34 cellular contexts compared by ENCODE assay signal in genomic region chrX:65273152-65273551, GRCh38.
"Had no signal": no experiment of that assay in that cellular context is flagged by ENCODE, and none has a peak within 500 bp of the region (broad histone marks: within the 10 kb centered on the region; RNA-seq: fewer than 3 reads in every experiment).

No MANE protein-coding gene starts in this region.

- H3K36me3 ChIP-seq: MG63 had no signal

- H3K4me3 ChIP-seq: MG63 had no signal

- H3K27me3 ChIP-seq: MG63 had no signal

- H3K9me3 ChIP-seq: MG63 had no signal

- DNase-seq: Karpas-422, Kasumi-1, MG63, MM.1S, MV-4-11, NCI-H1048, NCI-H1092, NCI-H1092 treated with DMSO at 0.1 percent for 48 hours, NCI-H1105, NCI-H1105 treated with DMSO at 0.1 percent for 48 hours, NCI-H1417, NCI-H1417 treated with DMSO at 0.1 percent for 48 hours, NCI-H1436, NCI-H1436 treated with DMSO at 0.1 percent for 48 hours, NCI-H146, NCI-H1694, NCI-H1694 treated with DMSO at 0.1 percent for 48 hours, NCI-H187, NCI-H187 treated with DMSO at 0.1 percent for 48 hours, NCI-H1930, NCI-H2029, NCI-H2029 treated with DMSO at 0.1 percent for 48 hours, NCI-H2081, NCI-H2081 treated with DMSO at 0.1 percent for 48 hours, NCI-H2107, NCI-H2171, NCI-H2171 treated with DMSO at 0.1 percent for 48 hours, NCI-H226, NCI-H345, NCI-H446, NCI-H446 treated with DMSO at 0.1 percent for 48 hours, NCI-H510A, NCI-H510A treated with DMSO at 0.1 percent for 48 hours, NCI-H524 had no signal
